In the genomic region with DNA sequence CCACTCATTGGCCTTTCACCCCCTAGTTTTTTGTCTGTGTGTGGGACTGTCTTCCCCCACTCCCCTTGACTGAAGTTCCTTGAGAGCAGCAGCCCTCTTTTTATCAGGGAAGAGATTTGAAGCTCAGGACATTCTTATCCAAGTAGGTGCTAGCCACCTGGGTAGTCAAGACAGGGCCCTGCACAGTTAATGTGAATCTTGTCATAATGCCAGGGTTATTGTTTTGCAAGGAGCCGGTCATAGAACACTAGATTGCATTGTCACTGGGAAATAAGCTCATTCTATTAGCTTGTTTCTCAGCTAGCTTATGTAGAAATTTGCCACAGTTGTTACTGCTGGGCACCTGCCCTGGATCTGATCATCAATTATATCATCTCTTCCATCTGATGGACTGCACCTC, we compare ENCODE assay signal across 8 cellular contexts. TPM values are rescaled to one million over a fixed set of nuclear protein-coding genes. Genes with fewer than 3 reads are reported as not detected.
A peak's percentile ranks its signal among the peaks of the same experiment; 100 is the strongest.
DNase-seq lines count a peak whose midpoint lies in the region; ATAC-seq and TF ChIP-seq lines count a peak whose summit lies in the region.

No MANE protein-coding gene starts in this region.

- ATAC-seq in Panc1, result no peak
- no peak for ATAC-seq in GM19351 (IDR thresholded peaks at IDR 0.05; ENCODE audit: unreplicated experiment)

- no peaks in the 10 kb centered on the region; the same call in 1 of the 2 replicates for H3K4me1 ChIP-seq in Panc1 (ENCODE audit: control insufficient read depth, insufficient read depth, low read length)

- H3K27me3 ChIP-seq in Panc1 (ENCODE audit: control insufficient read depth, insufficient read depth, low read length), result no peaks in the 10 kb centered on the region

- intact Hi-C loops in Panc1 (cut with micrococcal nuclease; ENCODE audit: unreplicated experiment), result no loop called here

- peak overlapping the region; percentile 73 for H3K27ac ChIP-seq in Panc1 (ENCODE audit: low read length)

- DNase-seq in GM12864 (ENCODE audit: low read depth), result no peak
- no peak for DNase-seq in Panc1 (ENCODE audit: low read depth, low spot score)
- DNase-seq in fibroblast of gingiva (ENCODE audit: low read depth), result peak; percentile 18
- DNase-seq in putamen (ENCODE audit: low spot score), result peak; percentile 1
- DNase-seq in activated CD8-positive, alpha-beta memory T cell treated with anti-CD3 and anti-CD28 coated beads, Interleukin-2, amount 50 U/mL, for 4 hours, result no peak
- DNase-seq in CD1c-positive myeloid dendritic cell (ENCODE audit: extremely low spot score), result no peak
- no peak for DNase-seq in NCI-H1417 treated with DMSO at 0.1 percent for 48 hours (lab: John Stamatoyannopoulos, UW)

- H3K36me3 ChIP-seq in Panc1 (ENCODE audit: control insufficient read depth, insufficient read depth, low read length), result no peaks in the 10 kb centered on the region

- peak overlapping the region; percentile 83 for H3K4me3 ChIP-seq in GM12864 (ENCODE audit: low read depth, low read length)
- H3K4me3 ChIP-seq in Panc1 (ENCODE audit: low read depth in 2 of 2, low read length in 2 of 2), result peak overlapping the region; percentile 49 to 63

- POLR2A ChIA-PET in Panc1 (lab: Charles Lee), result no interaction called here

- BruUV-seq in Panc1 (replicated peaks; lab: Mats Ljungman, UMichigan), result no TSS peak

- in situ Hi-C loops in Panc1 (cut with HindIII; ENCODE audit: low pct_unique_long_range_greater_than_20kb, low sequenced_read_pairs), result no loop called here

- TF ChIP-seq CTCF in GM12864 (IDR thresholded peaks at IDR 0.05; ENCODE audit: low read depth, low read length, missing control alignments) (no peak), Panc1 (IDR thresholded peaks at IDR 0.05) (no peak)

- CTCF ChIA-PET in Panc1 (lab: Charles Lee), result no interaction called here

- H3K9me3 ChIP-seq in Panc1 (ENCODE audit: control insufficient read depth, insufficient read depth, low read depth, low read length), result no peaks in the 10 kb centered on the region

RNA-seq across cellular contexts. Expression of a gene that starts 33.7 kb away (rescaled TPM):
- 14.5 TPM for total RNA-seq in Panc1 (2021; ENCODE audit: unreplicated experiment)
- polyA plus RNA-seq in Panc1 (2012; ENCODE audit: insufficient read length), result 9.0 TPM

Comparison
In these comparisons a context has a peak if more than half of its experiments do, and no peak if none do; other contexts are left out.
1. DNase-seq: peak in fibroblast of gingiva (single experiment) and putamen (single experiment); none in GM12864 (single experiment), Panc1 (single experiment), activated CD8-positive, alpha-beta memory T cell treated with anti-CD3 and anti-CD28 coated beads, Interleukin-2, amount 50 U/mL, for 4 hours (single experiment), CD1c-positive myeloid dendritic cell (single experiment) and NCI-H1417 treated with DMSO at 0.1 percent for 48 hours (single experiment).